15 cellular contexts compared by ENCODE assay signal in the genomic region with DNA sequence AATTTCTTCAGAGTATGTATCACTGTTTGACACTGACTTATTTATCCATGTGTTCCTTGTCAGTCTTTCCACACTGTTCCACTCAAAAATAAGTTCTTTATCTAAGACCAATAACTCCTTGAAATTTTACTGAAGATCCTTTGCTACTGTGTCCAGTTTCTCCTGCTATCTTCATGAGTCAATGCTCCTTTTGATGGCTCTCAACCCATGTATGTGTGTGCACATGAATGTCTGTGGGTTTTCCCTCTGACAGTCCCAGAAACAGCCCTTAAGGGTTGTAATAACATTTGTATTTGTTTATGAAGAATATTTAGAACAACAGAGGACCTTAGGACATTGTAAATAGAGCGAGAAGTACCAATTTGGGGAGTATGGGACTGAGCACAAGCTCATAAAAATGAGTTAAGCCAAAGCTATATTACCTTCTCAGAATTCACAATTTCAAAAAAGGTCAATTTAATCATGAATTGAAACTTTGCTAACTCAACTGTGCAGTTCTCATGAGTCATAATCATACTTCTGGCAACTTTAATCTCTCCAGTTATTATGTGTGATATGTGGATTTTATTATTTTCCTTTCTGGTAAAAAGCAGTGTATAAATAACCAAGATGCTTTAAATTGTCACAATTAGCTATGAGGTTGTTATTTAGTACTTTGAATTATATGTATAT.
"Had no signal": no experiment of that assay in that cellular context is flagged by ENCODE, and none has a peak within 500 bp of the region (broad histone marks: within the 10 kb centered on the region; RNA-seq: fewer than 3 reads in every experiment).

No MANE protein-coding gene starts in this region.

- ATAC-seq: activated T-cell treated with anti-CD3 and anti-CD28 coated beads, Interleukin-2, amount 50 U/mL, for 72 hours; right lobe of liver; stimulated activated naive CD8-positive, alpha-beta T cell treated with anti-CD3 and anti-CD28 coated beads, Interleukin-15, Interleukin-2, amounts not matched to agents 100 U/mL and 50 U/mL, for 24 hours had no signal

- DNase-seq: activated CD4-positive, alpha-beta T cell treated with anti-CD3 and anti-CD28 coated beads, Interleukin-2, amount 10 ng/mL, durations not matched to agents 7 days and 5 days; activated CD8-positive, alpha-beta memory T cell treated with anti-CD3 and anti-CD28 coated beads, Interleukin-2, amount 50 U/mL, for 48 hours; activated gamma-delta T cell treated with Interleukin-2 at 50 U/mL for 16 hours; activated T-cell treated with anti-CD3 and anti-CD28 coated beads, Interleukin-2, amount 50 U/mL, for 72 hours; anterior cingulate cortex; brain microvascular endothelial cell; cortex of kidney; effector CD4-positive, alpha-beta T cell; hippocampal formation; kidney glomerular epithelial cell; occipital lobe; right lobe of liver; stimulated activated naive CD8-positive, alpha-beta T cell treated with anti-CD3 and anti-CD28 coated beads, Interleukin-15, Interleukin-2, amounts not matched to agents 100 U/mL and 50 U/mL, for 24 hours; trophoblast cell had no signal

- FAIRE-seq: TTC549 had no signal
